Comparison of ENCODE assay signal across 19 cellular contexts in the genomic region with DNA sequence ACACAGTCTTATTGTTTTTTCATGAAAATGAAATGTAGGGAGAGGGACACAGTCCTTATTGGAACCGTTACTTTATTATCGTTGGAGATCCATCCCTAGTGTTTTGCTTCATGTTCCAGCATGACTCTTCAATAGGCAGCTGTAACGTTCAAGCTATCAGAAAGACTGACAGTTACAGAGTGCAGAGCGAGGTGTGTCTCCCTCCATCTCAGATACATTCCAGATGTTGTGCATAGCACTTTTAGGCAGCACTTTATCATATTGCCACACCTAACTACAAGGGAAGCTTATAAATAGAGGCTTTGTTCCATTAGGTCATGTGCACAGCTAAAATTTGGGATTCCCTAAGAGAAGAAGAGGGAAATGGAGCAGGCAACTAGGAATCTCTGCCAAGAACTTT.
"Had no signal": no experiment of that assay in that cellular context is flagged by ENCODE, and none has a peak within 500 bp of the region (broad histone marks: within the 10 kb centered on the region; RNA-seq: fewer than 3 reads in every experiment).

No MANE protein-coding gene starts in this region.

- H3K27me3 ChIP-seq: brain microvascular endothelial cell, SJSA1 had no signal

- DNase-seq: activated B cell treated with CpG ODN at 0.5 μM for 24 hours; activated CD4-positive, alpha-beta memory T cell treated with anti-CD3 and anti-CD28 coated beads for 36 hours; activated CD4-positive, alpha-beta T cell treated with anti-CD3 and anti-CD28 coated beads for 1 hour; activated CD4-positive, alpha-beta T cell treated with anti-CD3 and anti-CD28 coated beads, Interleukin-2, amount 10 ng/mL, durations not matched to agents 7 days and 5 days; activated CD8-positive, alpha-beta memory T cell treated with anti-CD3 and anti-CD28 coated beads for 24 hours; activated gamma-delta T cell; activated naive CD4-positive, alpha-beta T cell treated with anti-CD3 and anti-CD28 coated beads for 36 hours; activated T-cell treated with anti-CD3 and anti-CD28 coated beads, Interleukin-2, amount 50 U/mL, for 4 hours; brain microvascular endothelial cell; caudate nucleus; IMR-90; KBM-7; NCI-H1092 treated with DMSO at 0.1 percent for 48 hours; NCI-H1417 treated with DMSO at 0.1 percent for 48 hours; NCI-H1694; NCI-H2029; NCI-H510A treated with DMSO at 0.1 percent for 48 hours; SW 1271 had no signal

- H3K9me3 ChIP-seq: SJSA1 had no signal

- H3K4me1 ChIP-seq: SJSA1 had no signal

- H3K27ac ChIP-seq: brain microvascular endothelial cell, SJSA1 had no signal

- ATAC-seq: activated T-cell treated with anti-CD3 and anti-CD28 coated beads, Interleukin-2, amount 50 U/mL, for 4 hours had no signal

- H3K4me3 ChIP-seq: SJSA1 had no signal

- H3K36me3 ChIP-seq: brain microvascular endothelial cell, SJSA1 had no signal
